Comparison of ENCODE assay signal across 12 cellular contexts in genomic region chr9:126611188-126611587, GRCh38. TPM values are rescaled to one million over a fixed set of nuclear protein-coding genes. Genes with fewer than 3 reads are reported as not detected.
A peak's percentile ranks its signal among the peaks of the same experiment; 100 is the strongest.
DNase-seq lines count a peak whose midpoint lies in the region; ATAC-seq and TF ChIP-seq lines count a peak whose summit lies in the region.
"Had no signal": no experiment of that assay in that cellular context is flagged by ENCODE, and none has a peak within 500 bp of the region (broad histone marks: within the 10 kb centered on the region; RNA-seq: fewer than 3 reads in every experiment).

No MANE protein-coding gene starts in this region.

- no peak overlapping the region for H4K5ac ChIP-seq in IMR-90 (ENCODE audit: low read depth, low read length)

- H2BK20ac ChIP-seq in IMR-90 (ENCODE audit: low read depth, low read length) = no peak overlapping the region

- DNase-seq in DMS 273 (lab: John Stamatoyannopoulos, UW; ENCODE audit: unreplicated experiment) (peak; percentile 57), DMS 273 treated with DMSO at 0.1 percent for 48 hours (lab: John Stamatoyannopoulos, UW) (no peak), IMR-90 (no peak), left ventricle myocardium inferior (no peak), neuronal stem cell (ENCODE audit: low spot score) (no peak), iPS-NIHi7 (ENCODE audit: extremely low spot score) (no peak), AML-193 (lab: John Stamatoyannopoulos, UW) (no peak), upper lobe of right lung (no peak)

- H3K4me1 ChIP-seq in IMR-90 (ENCODE audit: control insufficient read depth, insufficient read depth, low read length) (no peaks in the 10 kb centered on the region), left ventricle myocardium inferior (peaks cover 54% of the 10 kb centered on the region), neuronal stem cell (ENCODE audit: control insufficient read depth in 2 of 2, insufficient read depth in 1 of 2, low read depth in 1 of 2, low read length in 2 of 2) (peaks cover 5 to 19% of the 10 kb centered on the region in 2 donors), upper lobe of right lung (peaks cover 25% of the 10 kb centered on the region)

- H4K8ac ChIP-seq in IMR-90 (ENCODE audit: low read depth in 2 of 2, low read length in 2 of 2) (no peak overlapping the region), neuronal stem cell (ENCODE audit: low read depth, low read length) (no peak overlapping the region)

- peak; percentile 6; the same call in 1 of the 2 replicates for ATAC-seq in IMR-90 (ENCODE audit: low read depth)
- ATAC-seq in upper lobe of right lung = no peak

- TF ChIP-seq RAD21 in IMR-90 (IDR thresholded peaks at IDR 0.05; ENCODE audit: low read length) = no peak

- no peak overlapping the region for H4K91ac ChIP-seq in IMR-90 (ENCODE audit: insufficient read depth, low read depth, low read length)
- peak overlapping the region; percentile 43 for H4K91ac ChIP-seq in neuronal stem cell (ENCODE audit: low read depth, low read length, poor library complexity)

- no peak overlapping the region for H2AK5ac ChIP-seq in IMR-90 (ENCODE audit: low read depth, low read length)
- H2AK5ac ChIP-seq in neuronal stem cell (ENCODE audit: low read depth, low read length) = peak overlapping the region; percentile 93

- peak overlapping the region; percentile 94 for H2BK12ac ChIP-seq in neuronal stem cell (ENCODE audit: low read length)

- H2AFZ ChIP-seq in IMR-90 (replicated peaks; ENCODE audit: low read length, poor library complexity) = peak overlapping the region; percentile 16
- H2AFZ ChIP-seq in neuronal stem cell (ENCODE audit: low read length) = peak overlapping the region; percentile 44

- H3K9me3 ChIP-seq in IMR-90 (ENCODE audit: control insufficient read depth, insufficient read depth, low read length) (no peaks in the 10 kb centered on the region; the same call in 1 of the 2 replicates), left ventricle myocardium inferior (replicated peaks) (no peaks in the 10 kb centered on the region), neuronal stem cell (replicated peaks in 1 of 2; ENCODE audit: control insufficient read depth in 2 of 2, insufficient read depth in 1 of 2, low read depth in 1 of 2, low read length in 2 of 2) (peaks cover 0 to 5% of the 10 kb centered on the region in 2 donors), upper lobe of right lung (no peaks in the 10 kb centered on the region)

- intact Hi-C loops in IMR-90 (cut with micrococcal nuclease) (loop anchor here (1.0 kb wide), 1 partner anchor 170 kb away; no protein-coding TSS in a partner anchor), left ventricle myocardium inferior (cut with micrococcal nuclease) (loop anchor here (10.0 kb wide), 1 partner anchor 74 kb away; no protein-coding TSS in a partner anchor), upper lobe of right lung (cut with DNase I) (no loop called here)

- in situ Hi-C loops in IMR-90 (cut with MboI; ENCODE audit: low sequenced_read_pairs) = loop anchor here (5.0 kb wide), 1 partner anchor 171 kb away; no protein-coding TSS in a partner anchor

- H3K79me1 ChIP-seq in IMR-90 (ENCODE audit: low read depth in 1 of 2, low read length in 2 of 2) (no peaks in the 10 kb centered on the region), neuronal stem cell (ENCODE audit: low read depth, low read length) (no peaks in the 10 kb centered on the region)

- CTCF ChIA-PET in IMR-90 (lab: Yijun Ruan, JAX) = interaction anchor here (0.9 kb wide), 1 partner anchor 171 kb away, joined by 4 read pairs; no protein-coding TSS in a partner anchor

- H3K4me2 ChIP-seq in IMR-90 (ENCODE audit: low read depth, low read length) (no peak overlapping the region), neuronal stem cell (ENCODE audit: insufficient read depth, low read length, poor library complexity, severe bottlenecking) (peak overlapping the region; percentile 66)

- dilution Hi-C loops in IMR-90 (cut with HindIII; ENCODE audit: low sequenced_read_pairs, unreplicated experiment) = no loop called here

- H3K9ac ChIP-seq in IMR-90 (ENCODE audit: low read depth, low read length) (no peak overlapping the region), neuronal stem cell (ENCODE audit: low read depth, low read length, poor library complexity) (peak overlapping the region; percentile 84)

- H3K56ac ChIP-seq in IMR-90 (ENCODE audit: extremely low read depth, insufficient read depth, low read length) = no peak overlapping the region

- H3K27me3 ChIP-seq in IMR-90 (ENCODE audit: control insufficient read depth, insufficient read depth, low read length) (peaks cover 92% of the 10 kb centered on the region), left ventricle myocardium inferior (ENCODE audit: low read depth) (peaks cover 91% of the 10 kb centered on the region), neuronal stem cell (ENCODE audit: control insufficient read depth in 3 of 3, insufficient read depth in 3 of 3, low read depth in 1 of 3, low read length in 3 of 3) (peaks cover 54 to 94% (median 90%) of the 10 kb centered on the region in 3 experiments), upper lobe of right lung (peaks cover 88% of the 10 kb centered on the region)

- H2BK15ac ChIP-seq in IMR-90 (ENCODE audit: low read depth, low read length) = no peak overlapping the region
- peak overlapping the region; percentile 87 for H2BK15ac ChIP-seq in neuronal stem cell (ENCODE audit: low read length)

- H2AK9ac ChIP-seq in IMR-90 (replicated peaks; ENCODE audit: low read depth, low read length, poor library complexity) = no peak overlapping the region

- H3K4me3 ChIP-seq in IMR-90 (ENCODE audit: insufficient read depth, low read depth, low read length) = no peak overlapping the region
- peak overlapping the region; percentile 64 for H3K4me3 ChIP-seq in left ventricle myocardium inferior
- H3K4me3 ChIP-seq in neuronal stem cell (ENCODE audit: low read length in 2 of 2) = peak overlapping the region in 1 of 2 donors; percentile 66
- no peak overlapping the region for H3K4me3 ChIP-seq in upper lobe of right lung

- H3K27ac ChIP-seq in IMR-90 (ENCODE audit: insufficient read depth, low read length) (no peak overlapping the region), left ventricle myocardium inferior (replicated peaks) (peak overlapping the region; percentile 6), neuronal stem cell (replicated peaks; ENCODE audit: low read length) (no peak overlapping the region), upper lobe of right lung (no peak overlapping the region)
- H3K27ac ChIP-seq: 22Rv1, SK-N-MC had no signal

- H3K14ac ChIP-seq in IMR-90 (replicated peaks; ENCODE audit: low read depth, low read length) (no peak overlapping the region), neuronal stem cell (ENCODE audit: low read length) (peak overlapping the region; percentile 97)

- POLR2A ChIA-PET in IMR-90 (lab: Charles Lee; ENCODE audit: unreplicated experiment) = no interaction called here

- no peaks in the 10 kb centered on the region for H3K9me1 ChIP-seq in IMR-90 (ENCODE audit: insufficient read depth, low read length)

- 3% methylated on average over 10 of the region's 25 CpGs; no CpG with 5 or more reads in 1 of the 2 experiments for WGBS in IMR-90 (ENCODE audit: extremely low coverage in 2 of 2, insufficient read length in 1 of 2), 2 experiments
- no CpG with 5 or more reads among the region's 25 CpGs for WGBS in neuronal stem cell (ENCODE audit: extremely low coverage in 2 of 2, insufficient read length in 2 of 2, insufficient replicate concordance in 1 of 2), 2 donors

- BruUV-seq in IMR-90 (replicated peaks; lab: Mats Ljungman, UMichigan) = no TSS peak

- H3K23ac ChIP-seq in IMR-90 (ENCODE audit: low read depth, low read length) (no peak overlapping the region), neuronal stem cell (ENCODE audit: low read depth, low read length, poor library complexity) (no peak overlapping the region)

- TF ChIP-seq POLR2A in IMR-90 (IDR thresholded peaks at IDR 0.05; ENCODE audit: low read depth, low read length) = no peak

- H3K4ac ChIP-seq in IMR-90 (ENCODE audit: low read depth, low read length) (no peak overlapping the region), neuronal stem cell (ENCODE audit: low read length) (no peak overlapping the region)

- no peak overlapping the region for H2BK120ac ChIP-seq in IMR-90 (ENCODE audit: low read depth, low read length)
- H2BK120ac ChIP-seq in neuronal stem cell (ENCODE audit: low read depth, low read length) = peak overlapping the region; percentile 41

- TF ChIP-seq CTCF in IMR-90 (conservative IDR thresholded peaks at IDR 0.05; ENCODE audit: low read depth, low read length) = no peak
- no peak for TF ChIP-seq CTCF in left ventricle myocardium inferior (IDR thresholded peaks at IDR 0.05; ENCODE audit: borderline replicate concordance)
- TF ChIP-seq CTCF in upper lobe of right lung (IDR thresholded peaks at IDR 0.05) = no peak

- H3K36me3 ChIP-seq in IMR-90 (ENCODE audit: control insufficient read depth, insufficient read depth, low read length) (no peaks in the 10 kb centered on the region), left ventricle myocardium inferior (no peaks in the 10 kb centered on the region), neuronal stem cell (replicated peaks in 1 of 2; ENCODE audit: control insufficient read depth in 2 of 2, insufficient read depth in 2 of 2, low read length in 2 of 2) (no peaks in the 10 kb centered on the region), upper lobe of right lung (no peaks in the 10 kb centered on the region)

- H3K18ac ChIP-seq in IMR-90 (ENCODE audit: low read depth, low read length) (no peak overlapping the region), neuronal stem cell (ENCODE audit: low read length) (peak overlapping the region; percentile 97)

- H4K20me1 ChIP-seq in IMR-90 (ENCODE audit: insufficient read depth, low read length) = peaks cover 5% of the 10 kb centered on the region; the same call in 1 of the 2 replicates

- H2BK5ac ChIP-seq in IMR-90 (ENCODE audit: low read depth, low read length, poor library complexity, severe bottlenecking) = no peak overlapping the region
- no peak overlapping the region for H2BK5ac ChIP-seq in neuronal stem cell (ENCODE audit: low read length)

TF ChIP-seq in IMR-90, 13 proteins besides CTCF, POLR2A, EP300 and RAD21 (continues in another document):
- TF ChIP-seq USF2 (IDR thresholded peaks at IDR 0.05; ENCODE audit: low read depth, low read length) (no peak), SMC3 (IDR thresholded peaks at IDR 0.05; ENCODE audit: low read depth, low read length) (no peak)

RNA-seq across cellular contexts. Expression of gene LMX1B, which starts 2.5 kb away (rescaled TPM):
- total RNA-seq in IMR-90 (2012; rRNA removed) (not detected in 2 replicates), left ventricle myocardium inferior (1.3 TPM), upper lobe of right lung (0.14 TPM)
- polyA plus RNA-seq in IMR-90 (2012; rRNA removed) = not detected in 2 replicates
- not detected in 2 replicates for polyA plus RNA-seq in IMR-90 (2012; cell fraction: cytosol; rRNA removed)
- polyA plus RNA-seq in IMR-90 (2012; cell fraction: nucleus; rRNA removed; ENCODE audit: low replicate concordance) = not detected in 2 replicates
- polyA plus RNA-seq in neuronal stem cell (2013, experiment 1 of 2) = 0.22 TPM
- 0.18 TPM for polyA plus RNA-seq in neuronal stem cell (2013, experiment 2 of 2)
- total RNA-seq: activated CD4-positive, alpha-beta memory T cell treated with anti-CD3 and anti-CD28 coated beads, Interleukin-2, amount 10 ng/mL, durations not matched to agents 7 days and 5 days; mononuclear cell had no signal
